7 cellular contexts compared by ENCODE assay signal in genomic region chr2:192194866-192195547, GRCh38. TPM values are rescaled to one million over a fixed set of nuclear protein-coding genes. Genes with fewer than 3 reads are reported as not detected.
DNase-seq lines count a peak whose midpoint lies in the region; ATAC-seq lines count a peak whose summit lies in the region.

TSS of gene TMEFF2 (minus strand) at chr2:192194933. CDS start at chr2:192194524, 409 bp downstream.

- H3K27me3 ChIP-seq in mucosa of stomach (ENCODE audit: control insufficient read depth, insufficient read depth, low read length): peaks cover 62% of the 10 kb centered on the region
- peaks cover 46 to 61% of the 10 kb centered on the region in 2 donors for H3K27me3 ChIP-seq in stomach smooth muscle (ENCODE audit: control insufficient read depth in 1 of 2, insufficient read depth in 2 of 2, low read length in 2 of 2)

- H3K36me3 ChIP-seq in mucosa of stomach (ENCODE audit: control insufficient read depth, insufficient read depth, low read length) (no peaks in the 10 kb centered on the region), stomach smooth muscle (ENCODE audit: control insufficient read depth in 2 of 2, insufficient read depth in 2 of 2, low read length in 2 of 2) (no peaks in the 10 kb centered on the region)

- peak; percentile 62 for ATAC-seq in GM18868 (IDR thresholded peaks at IDR 0.05; ENCODE audit: unreplicated experiment)
- peak; percentile 44 for ATAC-seq in HG03095 (IDR thresholded peaks at IDR 0.05; ENCODE audit: unreplicated experiment)
- peak; percentile 78 to 84 for ATAC-seq in activated T-cell treated with anti-CD3 and anti-CD28 coated beads, Interleukin-2, amount 50 U/mL, for 72 hours (replicated peaks in 1 of 2)

- no peak within 1 kb of the TSS for H3K9ac ChIP-seq in mucosa of stomach (ENCODE audit: low read length)
- H3K9ac ChIP-seq in stomach smooth muscle (ENCODE audit: low read length in 2 of 2): no peak within 1 kb of the TSS

- H3K27me3 Mint-ChIP-seq in activated T-cell treated with anti-CD3 and anti-CD28 coated beads, Interleukin-2, amount 50 U/mL, for 72 hours (ENCODE audit: low read depth): peaks cover 60% of the 10 kb centered on the region

- H3K27ac Mint-ChIP-seq in activated T-cell treated with anti-CD3 and anti-CD28 coated beads, Interleukin-2, amount 50 U/mL, for 72 hours: no peak within 1 kb of the TSS

- H3K9me3 ChIP-seq in mucosa of stomach (ENCODE audit: control insufficient read depth, low read length) (no peaks in the 10 kb centered on the region), stomach smooth muscle (ENCODE audit: control insufficient read depth in 2 of 2, low read length in 2 of 2) (no peaks in the 10 kb centered on the region)

- H3K4me1 ChIP-seq in mucosa of stomach (ENCODE audit: control insufficient read depth, insufficient read depth, low read length) (peaks cover 12% of the 10 kb centered on the region), stomach smooth muscle (ENCODE audit: control insufficient read depth, insufficient read depth, low read length) (peaks cover 24% of the 10 kb centered on the region)

- H3K36me3 Mint-ChIP-seq in activated T-cell treated with anti-CD3 and anti-CD28 coated beads, Interleukin-2, amount 50 U/mL, for 72 hours (ENCODE audit: insufficient read depth in 2 of 2): peaks cover 0 to 2% of the 10 kb centered on the region in 2 donors

- DNase-seq in NCI-H460 (ENCODE audit: extremely low read depth, low read depth): peak; percentile 71
- DNase-seq in activated T-cell treated with anti-CD3 and anti-CD28 coated beads, Interleukin-2, amount 50 U/mL, for 72 hours: peak; percentile 44 to 68
- DNase-seq in fibroblast of gingiva (ENCODE audit: low read depth): peak; percentile 85

- H3K9me3 Mint-ChIP-seq in activated T-cell treated with anti-CD3 and anti-CD28 coated beads, Interleukin-2, amount 50 U/mL, for 72 hours: no peaks in the 10 kb centered on the region

- H3K4me3 ChIP-seq in mucosa of stomach (ENCODE audit: low read length): peak within 1 kb of the TSS; percentile 20
- peak within 1 kb of the TSS; percentile 66 to 73 for H3K4me3 ChIP-seq in stomach smooth muscle (ENCODE audit: low read length in 2 of 2)

- H3K27ac ChIP-seq in stomach smooth muscle (ENCODE audit: low read length): no peak within 1 kb of the TSS

- peaks cover 26% of the 10 kb centered on the region for H3K4me1 Mint-ChIP-seq in activated T-cell treated with anti-CD3 and anti-CD28 coated beads, Interleukin-2, amount 50 U/mL, for 72 hours (ENCODE audit: low read depth)

- peak within 1 kb of the TSS; percentile 89 to 95 for H3K4me3 Mint-ChIP-seq in activated T-cell treated with anti-CD3 and anti-CD28 coated beads, Interleukin-2, amount 50 U/mL, for 72 hours

RNA-seq across cellular contexts. Expression of gene TMEFF2, which starts in this region (rescaled TPM):
- 0.14 TPM in 1 of 2 replicates, not detected in the other for total RNA-seq in NCI-H460 (2014; rRNA removed; shearing (Covaris generic))
- not detected in 2 replicates for polyA plus RNA-seq in NCI-H460 (2014; cell fraction: nucleus; rRNA removed)
- total RNA-seq in activated T-cell treated with anti-CD3 and anti-CD28 coated beads, Interleukin-2, amount 50 U/mL, for 72 hours: not detected

Comparison
In these comparisons a context has a peak if more than half of its experiments do, and no peak if none do; other contexts are left out.
1. Peak in DNase-seq in NCI-H460; RNA of the gene not detected or under 1 TPM.
2. Peak in DNase-seq and ATAC-seq in activated T-cell treated with anti-CD3 and anti-CD28 coated beads, Interleukin-2, amount 50 U/mL, for 72 hours; RNA of the gene not detected or under 1 TPM.